In the genomic region with DNA sequence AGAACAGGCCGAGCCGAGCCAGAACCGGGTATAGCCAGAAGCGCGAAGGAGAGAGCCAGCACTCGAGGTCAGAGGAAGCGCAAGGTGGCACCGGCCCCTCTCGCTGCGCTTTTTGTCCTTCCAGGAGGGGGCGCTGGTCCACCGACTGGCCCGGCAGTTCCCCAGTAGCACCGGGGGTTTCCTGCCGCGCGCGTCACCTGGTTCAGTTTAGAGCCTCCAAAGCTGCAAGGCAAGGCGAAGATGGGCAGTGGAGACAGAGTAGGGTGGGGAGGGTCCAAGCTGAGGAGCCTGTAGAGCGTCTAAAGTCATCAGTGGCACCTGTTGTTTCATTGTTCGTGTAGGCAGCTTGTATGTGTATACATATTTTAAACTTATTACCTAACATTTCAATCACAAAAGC, we compare ENCODE assay signal across 9 cellular contexts. TPM values are rescaled to one million over a fixed set of nuclear protein-coding genes. Genes with fewer than 3 reads are reported as not detected.
DNase-seq lines count a peak whose midpoint lies in the region; ATAC-seq and TF ChIP-seq lines count a peak whose summit lies in the region.
"Had no signal": no experiment of that assay in that cellular context is flagged by ENCODE, and none has a peak within 500 bp of the region (broad histone marks: within the 10 kb centered on the region; RNA-seq: fewer than 3 reads in every experiment).

No MANE protein-coding gene starts in this region.

- DNase-seq in natural killer cell (no peak), iPS-NIHi7 (ENCODE audit: extremely low spot score) (peak; percentile 74)
- DNase-seq in natural killer cell treated with Interleukin-12 subunit alpha and Interleukin-12 subunit beta and Interleukin-15 and Interleukin-18, amount 100 ng/mL, for 72 hours (ENCODE audit: low spot score) = no peak
- peak; percentile 53 to 56 for DNase-seq in activated CD4-positive, alpha-beta T cell treated with anti-CD3 and anti-CD28 coated beads, Interleukin-2, amount 50 U/mL, for 48 hours
- DNase-seq: NCI-H1694 treated with DMSO at 0.1 percent for 48 hours had no signal

- ATAC-seq in natural killer cell = peak in 2 of 3 donors; percentile 50 to 53
- ATAC-seq in natural killer cell treated with Interleukin-12 subunit alpha and Interleukin-12 subunit beta and Interleukin-15 and Interleukin-18, amount 100 ng/mL, for 72 hours = no peak
- no peak for ATAC-seq in GM21717 (IDR thresholded peaks at IDR 0.05; ENCODE audit: unreplicated experiment)
- no peak for ATAC-seq in HG02885 (IDR thresholded peaks at IDR 0.05; ENCODE audit: poor library complexity, unreplicated experiment)
- no peak for ATAC-seq in HG02588 (IDR thresholded peaks at IDR 0.05; ENCODE audit: unreplicated experiment)
- ATAC-seq in HG03139 (IDR thresholded peaks at IDR 0.05; ENCODE audit: unreplicated experiment) = no peak

- H3K27me3 Mint-ChIP-seq in natural killer cell (ENCODE audit: low read depth in 2 of 2) = peaks cover 15 to 28% of the 10 kb centered on the region in 2 donors
- peaks cover 5 to 12% of the 10 kb centered on the region in 2 donors for H3K27me3 Mint-ChIP-seq in natural killer cell treated with Interleukin-12 subunit alpha and Interleukin-12 subunit beta and Interleukin-15 and Interleukin-18, amount 100 ng/mL, for 72 hours

- TF ChIP-seq CTCF in natural killer cell (IDR thresholded peaks at IDR 0.05) = no peak

- no peaks in the 10 kb centered on the region for H3K36me3 Mint-ChIP-seq in natural killer cell
- no peaks in the 10 kb centered on the region for H3K36me3 Mint-ChIP-seq in natural killer cell treated with Interleukin-12 subunit alpha and Interleukin-12 subunit beta and Interleukin-15 and Interleukin-18, amount 100 ng/mL, for 72 hours

- peaks cover 0 to 6% of the 10 kb centered on the region in 2 donors for H3K4me1 Mint-ChIP-seq in natural killer cell
- no peaks in the 10 kb centered on the region for H3K4me1 Mint-ChIP-seq in natural killer cell treated with Interleukin-12 subunit alpha and Interleukin-12 subunit beta and Interleukin-15 and Interleukin-18, amount 100 ng/mL, for 72 hours (ENCODE audit: low read depth in 2 of 2)

- no peak overlapping the region for H3K27ac Mint-ChIP-seq in natural killer cell
- H3K27ac Mint-ChIP-seq in natural killer cell treated with Interleukin-12 subunit alpha and Interleukin-12 subunit beta and Interleukin-15 and Interleukin-18, amount 100 ng/mL, for 72 hours = no peak overlapping the region

- intact Hi-C loops in natural killer cell (cut with micrococcal nuclease) = no loop called here

- H3K9me3 Mint-ChIP-seq in natural killer cell = no peaks in the 10 kb centered on the region
- H3K9me3 Mint-ChIP-seq in natural killer cell treated with Interleukin-12 subunit alpha and Interleukin-12 subunit beta and Interleukin-15 and Interleukin-18, amount 100 ng/mL, for 72 hours = no peaks in the 10 kb centered on the region

- no peak overlapping the region for H3K4me3 Mint-ChIP-seq in natural killer cell
- H3K4me3 Mint-ChIP-seq in natural killer cell treated with Interleukin-12 subunit alpha and Interleukin-12 subunit beta and Interleukin-15 and Interleukin-18, amount 100 ng/mL, for 72 hours = no peak overlapping the region

RNA-seq across cellular contexts. Expression of gene NR2E3, which starts 7.6 kb away (rescaled TPM):
- total RNA-seq in natural killer cell = not detected
- total RNA-seq in natural killer cell treated with Interleukin-12 subunit alpha and Interleukin-12 subunit beta and Interleukin-15 and Interleukin-18, amount 100 ng/mL, for 72 hours = not detected

Comparison
In these comparisons a context has a peak if more than half of its experiments do, and no peak if none do; other contexts are left out.
1. ATAC-seq: peak in natural killer cell (2 of 3); none in natural killer cell treated with Interleukin-12 subunit alpha and Interleukin-12 subunit beta and Interleukin-15 and Interleukin-18, amount 100 ng/mL, for 72 hours (0 of 2), GM21717 (single experiment), HG02885 (single experiment), HG02588 (single experiment) and HG03139 (single experiment).
2. DNase-seq: peak in activated CD4-positive, alpha-beta T cell treated with anti-CD3 and anti-CD28 coated beads, Interleukin-2, amount 50 U/mL, for 48 hours (2 of 2) and iPS-NIHi7 (single experiment); none in natural killer cell (single experiment) and natural killer cell treated with Interleukin-12 subunit alpha and Interleukin-12 subunit beta and Interleukin-15 and Interleukin-18, amount 100 ng/mL, for 72 hours (single experiment).